Comparison of ENCODE assay signal across 1 cellular context in genomic region chr18:8721716-8722115, GRCh38.
TF ChIP-seq lines count a peak whose summit lies in the region.

No MANE protein-coding gene starts in this region.

TF ChIP-seq in GM23338, 12 proteins besides CTCF, POLR2A, EP300 and RAD21 (continued from another document):
- TF ChIP-seq ZNF462 (CRISPR knock-in tag; IDR thresholded peaks at IDR 0.05), result no peak
- TF ChIP-seq EZH2 (IDR thresholded peaks at IDR 0.05; ENCODE audit: low read depth, unreplicated experiment), result no peak
- TF ChIP-seq POLR2AphosphoS5 (IDR thresholded peaks at IDR 0.05; ENCODE audit: low read depth), result no peak
- TF ChIP-seq REST (IDR thresholded peaks at IDR 0.05; ENCODE audit: unreplicated experiment), result no peak
- no peak for TF ChIP-seq ZNF331 (CRISPR knock-in tag; IDR thresholded peaks at IDR 0.05; ENCODE audit: low read depth)
- no peak for TF ChIP-seq EZH2phosphoT487 (IDR thresholded peaks at IDR 0.05; ENCODE audit: unreplicated experiment)
- TF ChIP-seq ZNF114 (CRISPR knock-in tag; IDR thresholded peaks at IDR 0.05), result no peak
- TF ChIP-seq CREB1 (CRISPR knock-in tag; IDR thresholded peaks at IDR 0.05; ENCODE audit: low read depth), result no peak
- TF ChIP-seq ETS1 (IDR thresholded peaks at IDR 0.05), result no peak
- no peak for TF ChIP-seq JUNB (IDR thresholded peaks at IDR 0.05; ENCODE audit: unreplicated experiment)
